In genomic region chr15:66955871-66956585, GRCh38 we compare ENCODE assay signal across 14 cellular contexts.
DNase-seq lines count a peak whose midpoint lies in the region; FAIRE-seq and TF ChIP-seq lines count a peak whose summit lies in the region.
"Had no signal": no experiment of that assay in that cellular context is flagged by ENCODE, and none has a peak within 500 bp of the region (broad histone marks: within the 10 kb centered on the region; RNA-seq: fewer than 3 reads in every experiment).

No MANE protein-coding gene starts in this region.

- H2BK15ac ChIP-seq in mesenchymal stem cell (ENCODE audit: low read depth, poor library complexity, severe bottlenecking) = no peak overlapping the region

- H4K8ac ChIP-seq in mesenchymal stem cell (ENCODE audit: low read length) = no peak overlapping the region

- H2BK120ac ChIP-seq in mesenchymal stem cell (ENCODE audit: low read depth, low read length) = no peak overlapping the region

- H2BK12ac ChIP-seq in mesenchymal stem cell (ENCODE audit: low read length in 2 of 2) = no peak overlapping the region

- no peak overlapping the region for H3K18ac ChIP-seq in mesenchymal stem cell (ENCODE audit: low read depth in 1 of 2, low read length in 2 of 2)

- no peaks in the 10 kb centered on the region for H3K36me3 ChIP-seq in mesenchymal stem cell (ENCODE audit: control insufficient read depth in 1 of 2, insufficient read depth in 2 of 2, low read depth in 1 of 2, low read length in 2 of 2)
- H3K36me3 ChIP-seq: sigmoid colon had no signal

- no peaks in the 10 kb centered on the region for H3K4me1 ChIP-seq in mesenchymal stem cell (ENCODE audit: control insufficient read depth, insufficient read depth, low read depth, low read length)
- H3K4me1 ChIP-seq: sigmoid colon had no signal

- H2BK5ac ChIP-seq in mesenchymal stem cell (ENCODE audit: low read depth, low read length, poor library complexity, severe bottlenecking) = no peak overlapping the region

- H3K4me3 ChIP-seq in coronary artery (no peak overlapping the region), mesenchymal stem cell (ENCODE audit: insufficient read depth in 1 of 2, low read depth in 1 of 2, low read length in 2 of 2) (no peak overlapping the region)
- H3K4me3 ChIP-seq: dorsolateral prefrontal cortex, sigmoid colon had no signal

- H3K79me1 ChIP-seq in mesenchymal stem cell (replicated peaks; ENCODE audit: low read length, poor library complexity, severe bottlenecking) = no peaks in the 10 kb centered on the region

- H2AFZ ChIP-seq in mesenchymal stem cell (ENCODE audit: low read depth, low read length) = no peak overlapping the region

- TF ChIP-seq POLR2A in H54 (IDR thresholded peaks at IDR 0.05; ENCODE audit: low read depth, low read length) = no peak

- H4K91ac ChIP-seq in mesenchymal stem cell (ENCODE audit: low read length) = no peak overlapping the region

- no peak overlapping the region for H3K4ac ChIP-seq in mesenchymal stem cell (ENCODE audit: low read depth in 1 of 2, low read length in 2 of 2)

- WGBS in mesenchymal stem cell = 83% methylated on average over 2 of the region's 2 CpGs

- no peak for TF ChIP-seq CTCF in coronary artery (IDR thresholded peaks at IDR 0.05)

- no peaks in the 10 kb centered on the region for H3K9me3 ChIP-seq in mesenchymal stem cell (ENCODE audit: control insufficient read depth, low read length)
- H3K9me3 ChIP-seq: sigmoid colon had no signal

- no peak overlapping the region for H3K23ac ChIP-seq in mesenchymal stem cell (ENCODE audit: low read length in 2 of 2)

- DNase-seq in H54 (ENCODE audit: insufficient read length, low spot score) (peak; percentile 59), NCI-H69 (lab: John Stamatoyannopoulos, UW) (peak; percentile 34), coronary artery (ENCODE audit: low spot score) (peak; percentile 46), mesenchymal stem cell (peak; percentile 26), T-helper 9 cell (no peak), CD1c-positive myeloid dendritic cell (ENCODE audit: extremely low spot score) (no peak), NCI-H1930 (lab: John Stamatoyannopoulos, UW) (no peak), DMS79 treated with DMSO at 0.1 percent for 48 hours (lab: John Stamatoyannopoulos, UW) (no peak)
- DNase-seq: CD8-positive, alpha-beta memory T cell; dorsolateral prefrontal cortex; glutamatergic neuron; left cardiac atrium; naive thymus-derived CD4-positive, alpha-beta T cell; sigmoid colon had no signal

- H3K27ac ChIP-seq in coronary artery = no peak overlapping the region
- no peak overlapping the region for H3K27ac ChIP-seq in mesenchymal stem cell (ENCODE audit: low read length, poor library complexity, severe bottlenecking)
- H3K27ac ChIP-seq: dorsolateral prefrontal cortex, sigmoid colon had no signal

- H2AK5ac ChIP-seq in mesenchymal stem cell (ENCODE audit: low read length, severe bottlenecking) = no peak overlapping the region

- no peak overlapping the region for H3K9ac ChIP-seq in mesenchymal stem cell (ENCODE audit: low read length)

- no peak for FAIRE-seq in H54 (lab: Jason Lieb, UNC)

- peaks cover 4 to 14% of the 10 kb centered on the region in 2 experiments for H3K27me3 ChIP-seq in mesenchymal stem cell (ENCODE audit: control insufficient read depth in 1 of 2, insufficient read depth in 1 of 2, low read length in 2 of 2)
- H3K27me3 ChIP-seq: sigmoid colon had no signal

- H3K14ac ChIP-seq in mesenchymal stem cell (ENCODE audit: low read length in 2 of 2) = no peak overlapping the region

- no peak overlapping the region for H3K4me2 ChIP-seq in mesenchymal stem cell (ENCODE audit: low read length, poor library complexity, severe bottlenecking)

Comparison
In these comparisons a context has a peak if more than half of its experiments do, and no peak if none do; other contexts are left out.
1. DNase-seq: peak in H54 (single experiment), NCI-H69 (single experiment), coronary artery (single experiment) and mesenchymal stem cell (single experiment); none in T-helper 9 cell (single experiment), CD1c-positive myeloid dendritic cell (single experiment), NCI-H1930 (0 of 2) and DMS79 treated with DMSO at 0.1 percent for 48 hours (single experiment).